Comparison of ENCODE assay signal across 1 cellular context in the genomic region with DNA sequence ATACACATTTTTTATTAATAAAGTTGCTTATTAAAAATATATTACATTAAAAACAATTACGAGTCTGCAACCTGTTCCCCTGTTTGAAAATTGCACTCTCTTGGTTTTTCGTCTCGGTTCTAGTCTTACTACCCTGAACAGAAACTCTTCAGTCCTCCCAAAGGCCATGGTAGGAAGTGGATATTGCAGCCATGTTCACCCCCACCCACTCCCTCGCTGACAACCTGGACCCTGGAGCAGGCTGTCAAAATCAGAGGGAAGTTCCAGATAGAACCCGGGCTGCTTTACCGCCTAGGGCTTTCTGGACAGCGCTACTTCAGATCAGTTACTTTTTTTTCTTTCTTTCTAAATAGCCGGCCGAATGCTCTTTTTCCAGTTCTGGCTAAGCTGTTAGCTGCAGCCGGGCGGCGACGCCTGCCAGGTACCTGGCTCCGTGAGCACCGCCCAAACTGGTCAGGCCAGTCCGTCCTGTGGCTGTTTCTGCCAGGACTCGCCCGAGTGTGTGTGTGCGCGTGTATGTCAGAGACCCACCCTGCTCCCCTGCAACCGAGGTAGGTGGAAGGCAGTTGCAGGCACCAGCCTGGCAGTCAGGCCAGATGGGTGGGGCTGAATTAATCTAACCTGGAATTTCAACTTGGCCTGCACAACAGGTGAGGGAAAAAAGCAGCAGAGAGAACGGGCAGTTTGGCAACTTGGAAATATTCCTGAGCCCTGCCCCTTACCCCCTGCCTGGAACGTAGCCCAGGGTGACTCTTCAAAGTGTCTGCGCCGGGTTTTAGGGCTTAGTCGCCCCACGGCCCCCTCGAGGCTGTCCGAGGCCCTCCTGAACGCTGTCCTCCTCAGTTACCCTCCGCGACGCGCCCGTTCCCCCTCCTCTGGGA.
TF ChIP-seq lines count a peak whose summit lies in the region.

No MANE protein-coding gene starts in this region.

TF ChIP-seq in HepG2, 621 proteins besides CTCF, POLR2A, EP300 and RAD21 (continued from another document and continues in another):
- TF ChIP-seq, protein P1, sequence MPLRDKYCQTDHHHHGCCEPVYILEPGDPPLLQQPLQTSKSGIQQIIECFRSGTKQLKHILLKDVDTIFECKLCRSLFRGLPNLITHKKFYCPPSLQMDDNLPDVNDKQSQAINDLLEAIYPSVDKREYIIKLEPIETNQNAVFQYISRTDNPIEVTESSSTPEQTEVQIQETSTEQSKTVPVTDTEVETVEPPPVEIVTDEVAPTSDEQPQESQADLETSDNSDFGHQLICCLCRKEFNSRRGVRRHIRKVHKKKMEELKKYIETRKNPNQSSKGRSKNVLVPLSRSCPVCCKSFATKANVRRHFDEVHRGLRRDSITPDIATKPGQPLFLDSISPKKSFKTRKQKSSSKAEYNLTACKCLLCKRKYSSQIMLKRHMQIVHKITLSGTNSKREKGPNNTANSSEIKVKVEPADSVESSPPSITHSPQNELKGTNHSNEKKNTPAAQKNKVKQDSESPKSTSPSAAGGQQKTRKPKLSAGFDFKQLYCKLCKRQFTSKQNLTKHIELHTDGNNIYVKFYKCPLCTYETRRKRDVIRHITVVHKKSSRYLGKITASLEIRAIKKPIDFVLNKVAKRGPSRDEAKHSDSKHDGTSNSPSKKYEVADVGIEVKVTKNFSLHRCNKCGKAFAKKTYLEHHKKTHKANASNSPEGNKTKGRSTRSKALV (CRISPR knock-in tag; IDR thresholded peaks at IDR 0.05), result no peak; the same call in 1 of the 2 replicates
- TF ChIP-seq, protein P2, sequence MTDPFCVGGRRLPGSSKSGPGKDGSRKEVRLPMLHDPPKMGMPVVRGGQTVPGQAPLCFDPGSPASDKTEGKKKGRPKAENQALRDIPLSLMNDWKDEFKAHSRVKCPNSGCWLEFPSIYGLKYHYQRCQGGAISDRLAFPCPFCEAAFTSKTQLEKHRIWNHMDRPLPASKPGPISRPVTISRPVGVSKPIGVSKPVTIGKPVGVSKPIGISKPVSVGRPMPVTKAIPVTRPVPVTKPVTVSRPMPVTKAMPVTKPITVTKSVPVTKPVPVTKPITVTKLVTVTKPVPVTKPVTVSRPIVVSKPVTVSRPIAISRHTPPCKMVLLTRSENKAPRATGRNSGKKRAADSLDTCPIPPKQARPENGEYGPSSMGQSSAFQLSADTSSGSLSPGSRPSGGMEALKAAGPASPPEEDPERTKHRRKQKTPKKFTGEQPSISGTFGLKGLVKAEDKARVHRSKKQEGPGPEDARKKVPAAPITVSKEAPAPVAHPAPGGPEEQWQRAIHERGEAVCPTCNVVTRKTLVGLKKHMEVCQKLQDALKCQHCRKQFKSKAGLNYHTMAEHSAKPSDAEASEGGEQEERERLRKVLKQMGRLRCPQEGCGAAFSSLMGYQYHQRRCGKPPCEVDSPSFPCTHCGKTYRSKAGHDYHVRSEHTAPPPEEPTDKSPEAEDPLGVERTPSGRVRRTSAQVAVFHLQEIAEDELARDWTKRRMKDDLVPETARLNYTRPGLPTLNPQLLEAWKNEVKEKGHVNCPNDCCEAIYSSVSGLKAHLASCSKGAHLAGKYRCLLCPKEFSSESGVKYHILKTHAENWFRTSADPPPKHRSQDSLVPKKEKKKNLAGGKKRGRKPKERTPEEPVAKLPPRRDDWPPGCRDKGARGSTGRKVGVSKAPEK (CRISPR knock-in tag; IDR thresholded peaks at IDR 0.05; ENCODE audit: borderline replicate concordance), result 0 out of 2 replicates have a peak, but pooled peaks have one; percentile 86
- TF ChIP-seq TSC22D2 (CRISPR knock-in tag; IDR thresholded peaks at IDR 0.05; ENCODE audit: borderline replicate concordance) (no peak), SOX5 (CRISPR knock-in tag; IDR thresholded peaks at IDR 0.05; ENCODE audit: borderline replicate concordance) (no peak), MEIS2 (CRISPR knock-in tag; IDR thresholded peaks at IDR 0.05) (no peak), ZBTB8A (CRISPR knock-in tag; IDR thresholded peaks at IDR 0.05; ENCODE audit: borderline replicate concordance, low read depth) (no peak), ZNF143 (CRISPR knock-in tag; IDR thresholded peaks at IDR 0.05) (no peak), PHF21A (CRISPR knock-in tag; IDR thresholded peaks at IDR 0.05) (no peak), RCOR2 (CRISPR knock-in tag; IDR thresholded peaks at IDR 0.05) (no peak), DNMT3B (CRISPR knock-in tag; conservative IDR thresholded peaks at IDR 0.05) (no peak), TEAD3 (CRISPR knock-in tag; optimal IDR thresholded peaks at IDR 0.05; ENCODE audit: borderline replicate concordance) (peak; percentile 33), ZNF703 (CRISPR knock-in tag; IDR thresholded peaks at IDR 0.05; ENCODE audit: borderline replicate concordance) (no peak; the same call in 1 of the 2 replicates), HOXA9 (CRISPR knock-in tag; IDR thresholded peaks at IDR 0.05; ENCODE audit: borderline replicate concordance) (no peak; the same call in 1 of the 2 replicates), KAT2B (IDR thresholded peaks at IDR 0.05; ENCODE audit: borderline replicate concordance, low read depth, low read length) (no peak), ZNF234 (CRISPR knock-in tag; conservative IDR thresholded peaks at IDR 0.05) (peak; percentile 2; the same call in 1 of the 2 replicates), CENPX (CRISPR knock-in tag; IDR thresholded peaks at IDR 0.05) (no peak), ZNF354B (CRISPR knock-in tag; IDR thresholded peaks at IDR 0.05) (no peak), GATAD1 (CRISPR knock-in tag; IDR thresholded peaks at IDR 0.05) (no peak), ZNF780A (CRISPR knock-in tag; IDR thresholded peaks at IDR 0.05) (0 out of 2 replicates have a peak, but pooled peaks have one; percentile 25), HDAC6 (IDR thresholded peaks at IDR 0.05; ENCODE audit: low read depth, low read length) (no peak), ZNF782 (CRISPR knock-in tag; IDR thresholded peaks at IDR 0.05; ENCODE audit: borderline replicate concordance) (no peak; the same call in 1 of the 2 replicates), HOXD1 (CRISPR knock-in tag; IDR thresholded peaks at IDR 0.05) (no peak), ZNF572 (CRISPR knock-in tag; IDR thresholded peaks at IDR 0.05) (0 out of 2 replicates have a peak, but pooled peaks have one; percentile 79), MAZ (IDR thresholded peaks at IDR 0.05; ENCODE audit: borderline replicate concordance, low read depth, low read length) (no peak), MAZ (CRISPR knock-in tag; IDR thresholded peaks at IDR 0.05; ENCODE audit: low read depth) (no peak), AGO2 (optimal IDR thresholded peaks at IDR 0.05; ENCODE audit: low read depth, low read length) (no peak), IKZF4 (CRISPR knock-in tag; IDR thresholded peaks at IDR 0.05; ENCODE audit: borderline replicate concordance, low read depth, not compliant biosample characterization) (no peak), CCAR2 (optimal IDR thresholded peaks at IDR 0.05; ENCODE audit: low read depth, low read length) (no peak), CCDC6 (CRISPR knock-in tag; IDR thresholded peaks at IDR 0.05) (peak; percentile 31; the same call in 1 of the 2 replicates), ZFP36L1 (CRISPR knock-in tag; IDR thresholded peaks at IDR 0.05) (0 out of 2 replicates have a peak, but pooled peaks have one; percentile 13), SMAD1 (CRISPR knock-in tag; IDR thresholded peaks at IDR 0.05; ENCODE audit: borderline replicate concordance, low read depth) (no peak), HOXA3 (CRISPR knock-in tag; IDR thresholded peaks at IDR 0.05) (peak; percentile 36; the same call in 1 of the 2 replicates), IRF2 (CRISPR knock-in tag; IDR thresholded peaks at IDR 0.05) (0 out of 2 replicates have a peak, but pooled peaks have one; percentile 32), ZNF709 (CRISPR knock-in tag; IDR thresholded peaks at IDR 0.05) (peak; percentile 28; the same call in 1 of the 2 replicates)
- TF ChIP-seq, protein P3, sequence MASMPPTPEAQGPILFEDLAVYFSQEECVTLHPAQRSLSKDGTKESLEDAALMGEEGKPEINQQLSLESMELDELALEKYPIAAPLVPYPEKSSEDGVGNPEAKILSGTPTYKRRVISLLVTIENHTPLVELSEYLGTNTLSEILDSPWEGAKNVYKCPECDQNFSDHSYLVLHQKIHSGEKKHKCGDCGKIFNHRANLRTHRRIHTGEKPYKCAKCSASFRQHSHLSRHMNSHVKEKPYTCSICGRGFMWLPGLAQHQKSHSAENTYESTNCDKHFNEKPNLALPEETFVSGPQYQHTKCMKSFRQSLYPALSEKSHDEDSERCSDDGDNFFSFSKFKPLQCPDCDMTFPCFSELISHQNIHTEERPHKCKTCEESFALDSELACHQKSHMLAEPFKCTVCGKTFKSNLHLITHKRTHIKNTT (CRISPR knock-in tag; IDR thresholded peaks at IDR 0.05), result no peak
- TF ChIP-seq, protein P4, sequence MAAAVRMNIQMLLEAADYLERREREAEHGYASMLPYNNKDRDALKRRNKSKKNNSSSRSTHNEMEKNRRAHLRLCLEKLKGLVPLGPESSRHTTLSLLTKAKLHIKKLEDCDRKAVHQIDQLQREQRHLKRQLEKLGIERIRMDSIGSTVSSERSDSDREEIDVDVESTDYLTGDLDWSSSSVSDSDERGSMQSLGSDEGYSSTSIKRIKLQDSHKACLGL (CRISPR knock-in tag; IDR thresholded peaks at IDR 0.05), result peak; percentile 20; the same call in 1 of the 2 replicates
- TF ChIP-seq, protein P5, sequence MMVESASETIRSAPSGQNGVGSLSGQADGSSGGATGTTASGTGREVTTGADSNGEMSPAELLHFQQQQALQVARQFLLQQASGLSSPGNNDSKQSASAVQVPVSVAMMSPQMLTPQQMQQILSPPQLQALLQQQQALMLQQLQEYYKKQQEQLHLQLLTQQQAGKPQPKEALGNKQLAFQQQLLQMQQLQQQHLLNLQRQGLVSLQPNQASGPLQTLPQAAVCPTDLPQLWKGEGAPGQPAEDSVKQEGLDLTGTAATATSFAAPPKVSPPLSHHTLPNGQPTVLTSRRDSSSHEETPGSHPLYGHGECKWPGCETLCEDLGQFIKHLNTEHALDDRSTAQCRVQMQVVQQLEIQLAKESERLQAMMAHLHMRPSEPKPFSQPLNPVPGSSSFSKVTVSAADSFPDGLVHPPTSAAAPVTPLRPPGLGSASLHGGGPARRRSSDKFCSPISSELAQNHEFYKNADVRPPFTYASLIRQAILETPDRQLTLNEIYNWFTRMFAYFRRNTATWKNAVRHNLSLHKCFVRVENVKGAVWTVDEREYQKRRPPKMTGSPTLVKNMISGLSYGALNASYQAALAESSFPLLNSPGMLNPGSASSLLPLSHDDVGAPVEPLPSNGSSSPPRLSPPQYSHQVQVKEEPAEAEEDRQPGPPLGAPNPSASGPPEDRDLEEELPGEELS (CRISPR knock-in tag; IDR thresholded peaks at IDR 0.05), result no peak
- TF ChIP-seq, protein P6, sequence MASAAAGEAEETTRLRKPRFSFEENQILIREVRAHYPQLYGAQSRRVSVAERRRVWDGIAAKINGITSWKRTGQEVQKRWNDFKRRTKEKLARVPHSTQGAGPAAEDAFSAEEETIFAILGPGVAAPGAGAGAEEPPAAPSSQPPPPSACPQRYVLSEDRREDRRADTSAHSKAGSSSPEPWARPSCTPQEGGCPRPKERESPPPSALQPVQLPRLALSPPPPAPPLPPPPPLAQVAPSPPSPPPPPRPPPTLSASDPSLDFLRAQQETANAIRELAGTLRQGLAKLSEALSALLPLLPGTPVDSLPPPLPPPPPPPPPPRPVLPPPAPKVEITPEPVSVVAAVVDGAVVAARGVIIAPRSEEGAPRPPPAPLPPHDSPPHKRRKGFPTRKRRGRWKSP (CRISPR knock-in tag; IDR thresholded peaks at IDR 0.05), result peak; percentile 48
- TF ChIP-seq, protein P7, sequence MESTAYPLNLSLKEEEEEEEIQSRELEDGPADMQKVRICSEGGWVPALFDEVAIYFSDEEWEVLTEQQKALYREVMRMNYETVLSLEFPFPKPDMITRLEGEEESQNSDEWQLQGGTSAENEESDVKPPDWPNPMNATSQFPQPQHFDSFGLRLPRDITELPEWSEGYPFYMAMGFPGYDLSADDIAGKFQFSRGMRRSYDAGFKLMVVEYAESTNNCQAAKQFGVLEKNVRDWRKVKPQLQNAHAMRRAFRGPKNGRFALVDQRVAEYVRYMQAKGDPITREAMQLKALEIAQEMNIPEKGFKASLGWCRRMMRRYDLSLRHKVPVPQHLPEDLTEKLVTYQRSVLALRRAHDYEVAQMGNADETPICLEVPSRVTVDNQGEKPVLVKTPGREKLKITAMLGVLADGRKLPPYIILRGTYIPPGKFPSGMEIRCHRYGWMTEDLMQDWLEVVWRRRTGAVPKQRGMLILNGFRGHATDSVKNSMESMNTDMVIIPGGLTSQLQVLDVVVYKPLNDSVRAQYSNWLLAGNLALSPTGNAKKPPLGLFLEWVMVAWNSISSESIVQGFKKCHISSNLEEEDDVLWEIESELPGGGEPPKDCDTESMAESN (CRISPR knock-in tag; conservative IDR thresholded peaks at IDR 0.05), result 0 out of 2 replicates have a peak, but pooled peaks have one; percentile 11
- TF ChIP-seq, protein P8, sequence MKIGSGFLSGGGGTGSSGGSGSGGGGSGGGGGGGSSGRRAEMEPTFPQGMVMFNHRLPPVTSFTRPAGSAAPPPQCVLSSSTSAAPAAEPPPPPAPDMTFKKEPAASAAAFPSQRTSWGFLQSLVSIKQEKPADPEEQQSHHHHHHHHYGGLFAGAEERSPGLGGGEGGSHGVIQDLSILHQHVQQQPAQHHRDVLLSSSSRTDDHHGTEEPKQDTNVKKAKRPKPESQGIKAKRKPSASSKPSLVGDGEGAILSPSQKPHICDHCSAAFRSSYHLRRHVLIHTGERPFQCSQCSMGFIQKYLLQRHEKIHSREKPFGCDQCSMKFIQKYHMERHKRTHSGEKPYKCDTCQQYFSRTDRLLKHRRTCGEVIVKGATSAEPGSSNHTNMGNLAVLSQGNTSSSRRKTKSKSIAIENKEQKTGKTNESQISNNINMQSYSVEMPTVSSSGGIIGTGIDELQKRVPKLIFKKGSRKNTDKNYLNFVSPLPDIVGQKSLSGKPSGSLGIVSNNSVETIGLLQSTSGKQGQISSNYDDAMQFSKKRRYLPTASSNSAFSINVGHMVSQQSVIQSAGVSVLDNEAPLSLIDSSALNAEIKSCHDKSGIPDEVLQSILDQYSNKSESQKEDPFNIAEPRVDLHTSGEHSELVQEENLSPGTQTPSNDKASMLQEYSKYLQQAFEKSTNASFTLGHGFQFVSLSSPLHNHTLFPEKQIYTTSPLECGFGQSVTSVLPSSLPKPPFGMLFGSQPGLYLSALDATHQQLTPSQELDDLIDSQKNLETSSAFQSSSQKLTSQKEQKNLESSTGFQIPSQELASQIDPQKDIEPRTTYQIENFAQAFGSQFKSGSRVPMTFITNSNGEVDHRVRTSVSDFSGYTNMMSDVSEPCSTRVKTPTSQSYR (CRISPR knock-in tag; IDR thresholded peaks at IDR 0.05; ENCODE audit: borderline replicate concordance), result peak; percentile 21; the same call in 1 of the 2 replicates
- TF ChIP-seq, protein P9, sequence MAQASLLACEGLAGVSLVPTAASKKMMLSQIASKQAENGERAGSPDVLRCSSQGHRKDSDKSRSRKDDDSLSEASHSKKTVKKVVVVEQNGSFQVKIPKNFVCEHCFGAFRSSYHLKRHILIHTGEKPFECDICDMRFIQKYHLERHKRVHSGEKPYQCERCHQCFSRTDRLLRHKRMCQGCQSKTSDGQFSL (CRISPR knock-in tag; IDR thresholded peaks at IDR 0.05), result 0 out of 2 replicates have a peak, but pooled peaks have one; percentile 12
